Comparison of ENCODE assay signal across 8 cellular contexts in the genomic region with DNA sequence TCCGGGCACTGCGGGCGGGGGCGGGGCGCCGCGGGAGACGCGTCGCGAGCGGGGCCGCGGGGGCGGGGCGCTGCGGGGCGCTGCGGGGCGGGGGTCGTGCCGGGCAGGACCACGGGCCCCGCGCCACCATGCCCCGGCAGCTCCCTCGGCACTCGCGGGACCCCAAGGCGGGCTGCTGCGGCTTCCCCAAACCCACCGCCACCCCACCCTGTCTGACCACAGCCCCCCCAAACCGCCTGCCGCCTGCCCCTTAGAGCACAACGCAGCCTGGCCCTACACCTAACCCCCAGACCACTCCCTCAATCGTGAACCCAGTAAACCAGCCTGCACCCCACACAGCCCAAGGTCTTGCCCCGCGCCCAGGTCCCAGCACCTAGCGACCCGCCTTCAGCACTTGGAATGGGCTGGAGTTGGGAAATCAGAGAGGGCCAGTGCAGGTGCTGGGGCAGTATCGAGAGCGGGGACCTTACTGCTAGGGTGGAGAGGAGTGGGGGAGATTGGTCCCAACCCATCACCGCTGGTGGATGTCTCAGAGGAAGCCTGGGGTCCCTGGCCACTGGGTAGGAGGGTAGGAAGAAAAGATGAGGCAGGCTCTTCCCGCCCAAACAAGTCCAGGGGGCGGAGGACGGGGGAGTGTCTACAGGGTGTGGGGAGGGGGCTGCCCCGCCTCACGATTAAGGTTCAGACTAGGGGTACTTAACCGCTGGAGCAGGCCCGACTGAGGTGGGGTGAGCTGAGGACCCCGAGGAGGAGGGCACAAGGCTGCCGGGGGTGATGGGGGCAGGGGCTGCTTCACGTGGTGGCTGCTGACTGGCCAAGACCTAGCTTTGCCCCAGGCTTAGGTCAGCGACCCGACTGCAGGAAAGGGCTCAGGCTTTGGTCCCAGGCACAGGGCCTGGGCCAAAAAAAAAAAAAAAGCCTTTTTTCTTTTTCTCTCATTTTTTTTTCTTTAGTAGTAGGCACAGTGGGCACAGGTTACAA. TPM values are rescaled to one million over a fixed set of nuclear protein-coding genes. Genes with fewer than 3 reads are reported as not detected.
A peak's percentile ranks its signal among the peaks of the same experiment; 100 is the strongest.
DNase-seq lines count a peak whose midpoint lies in the region; ATAC-seq and TF ChIP-seq lines count a peak whose summit lies in the region.

No MANE protein-coding gene starts in this region.

- peak overlapping the region; percentile 68 for H2AK5ac ChIP-seq in IMR-90 (ENCODE audit: low read depth, low read length)

- H3K4me1 Mint-ChIP-seq in activated naive CD4-positive, alpha-beta T cell treated with anti-CD3 and anti-CD28 coated beads, Interleukin-2, amount 50 U/mL, for 24 hours, result peaks cover 64% of the 10 kb centered on the region

- peaks cover 21 to 38% of the 10 kb centered on the region in 2 experiments for H3K79me1 ChIP-seq in IMR-90 (ENCODE audit: low read depth in 1 of 2, low read length in 2 of 2)

- TF ChIP-seq CTCF in IMR-90 (conservative IDR thresholded peaks at IDR 0.05; ENCODE audit: low read depth, low read length) (no peak), GM10248 (IDR thresholded peaks at IDR 0.05; ENCODE audit: control extremely low read depth, extremely low read depth, low read depth, missing control alignments) (no peak)

- intact Hi-C loops in IMR-90 (cut with micrococcal nuclease), result no loop called here
- intact Hi-C loops in left ventricle myocardium superior (cut with micrococcal nuclease), result no loop called here
- intact Hi-C loops in sciatic nerve (cut with DNase I), result no loop called here

- POLR2A ChIA-PET in IMR-90 (lab: Charles Lee; ENCODE audit: unreplicated experiment), result no interaction called here
- POLR2A ChIA-PET in GM10248 (lab: Yijun Ruan, JAX), result interaction anchor here (0.5 to 2.2 kb wide), 2 partner anchors 10 to 214 kb away, joined by 3 to 16 read pairs; partner anchors contain the start of gene KRABD2

- H4K20me1 ChIP-seq in IMR-90 (ENCODE audit: insufficient read depth, low read length), result peaks cover 14% of the 10 kb centered on the region

- in situ Hi-C loops in IMR-90 (cut with MboI; ENCODE audit: low sequenced_read_pairs), result loop anchor here (25.0 kb wide), 1 partner anchor 926 kb away; the partner anchor contains the start of genes DVL2, GABARAP and PHF23

- peak overlapping the region; percentile 85 for H3K9ac ChIP-seq in IMR-90 (ENCODE audit: low read depth, low read length)

- DNase-seq in D341Med (ENCODE audit: low spot score), result peak; percentile 80
- DNase-seq in IMR-90, result no peak
- no peak for DNase-seq in left ventricle myocardium superior
- no peak for DNase-seq in sciatic nerve (ENCODE audit: low spot score)
- no peak for DNase-seq in kidney glomerular epithelial cell (lab: John Stamatoyannopoulos, UW)
- DNase-seq in GM10248 (ENCODE audit: extremely low spot score), result no peak
- DNase-seq in NCI-H2107 treated with DMSO at 0.1 percent for 48 hours (lab: John Stamatoyannopoulos, UW; ENCODE audit: unreplicated experiment), result no peak

- H3K56ac ChIP-seq in IMR-90 (ENCODE audit: extremely low read depth, insufficient read depth, low read length), result peak overlapping the region; percentile 8; the same call in 1 of the 2 replicates

- peak overlapping the region; percentile 93 to 98 for H4K8ac ChIP-seq in IMR-90 (ENCODE audit: low read depth in 2 of 2, low read length in 2 of 2)

- H4K5ac ChIP-seq in IMR-90 (ENCODE audit: low read depth, low read length), result peak overlapping the region; percentile 99

- ATAC-seq in IMR-90 (ENCODE audit: low read depth) (peak; percentile 16), left ventricle myocardium superior (peak; percentile 8), sciatic nerve (peak; percentile 22)

- H3K18ac ChIP-seq in IMR-90 (ENCODE audit: low read depth, low read length), result peak overlapping the region; percentile 89

- peaks cover 15% of the 10 kb centered on the region for H3K36me3 ChIP-seq in IMR-90 (ENCODE audit: control insufficient read depth, insufficient read depth, low read length)

- H3K9me1 ChIP-seq in IMR-90 (ENCODE audit: insufficient read depth, low read length), result peaks cover 7% of the 10 kb centered on the region

- H2BK5ac ChIP-seq in IMR-90 (ENCODE audit: low read depth, low read length, poor library complexity, severe bottlenecking), result peak overlapping the region; percentile 85

- no peaks in the 10 kb centered on the region for H3K36me3 Mint-ChIP-seq in activated naive CD4-positive, alpha-beta T cell treated with anti-CD3 and anti-CD28 coated beads, Interleukin-2, amount 50 U/mL, for 24 hours

- no peaks in the 10 kb centered on the region for H3K27me3 Mint-ChIP-seq in activated naive CD4-positive, alpha-beta T cell treated with anti-CD3 and anti-CD28 coated beads, Interleukin-2, amount 50 U/mL, for 24 hours

- no peaks in the 10 kb centered on the region for H3K27me3 ChIP-seq in IMR-90 (ENCODE audit: control insufficient read depth, insufficient read depth, low read length)

- H3K9me3 Mint-ChIP-seq in activated naive CD4-positive, alpha-beta T cell treated with anti-CD3 and anti-CD28 coated beads, Interleukin-2, amount 50 U/mL, for 24 hours, result no peaks in the 10 kb centered on the region

- H3K4me2 ChIP-seq in IMR-90 (ENCODE audit: low read depth, low read length), result peak overlapping the region; percentile 96

- H2AFZ ChIP-seq in IMR-90 (replicated peaks; ENCODE audit: low read length, poor library complexity), result peak overlapping the region; percentile 97

- no TSS peak for BruUV-seq in IMR-90 (replicated peaks; lab: Mats Ljungman, UMichigan)

- H3K27ac Mint-ChIP-seq in activated naive CD4-positive, alpha-beta T cell treated with anti-CD3 and anti-CD28 coated beads, Interleukin-2, amount 50 U/mL, for 24 hours, result peak overlapping the region; percentile 98

- peak overlapping the region; percentile 96 for H2AK9ac ChIP-seq in IMR-90 (replicated peaks; ENCODE audit: low read depth, low read length, poor library complexity)

- CTCF ChIA-PET in IMR-90 (lab: Yijun Ruan, JAX) (no interaction called here), GM10248 (lab: Yijun Ruan, JAX) (interaction anchor here (1.1 to 1.9 kb wide), 2 partner anchors 43 to 89 kb away, joined by 3 to 4 read pairs; no protein-coding TSS in a partner anchor)

- peak overlapping the region; percentile 84 for H3K4me3 Mint-ChIP-seq in activated naive CD4-positive, alpha-beta T cell treated with anti-CD3 and anti-CD28 coated beads, Interleukin-2, amount 50 U/mL, for 24 hours

- 4% methylated on average over 32 of the region's 55 CpGs; no CpG with 5 or more reads in 1 of the 2 experiments for WGBS in IMR-90 (ENCODE audit: extremely low coverage in 2 of 2, insufficient read length in 1 of 2), 2 experiments

- H3K27ac ChIP-seq in IMR-90 (ENCODE audit: insufficient read depth, low read length), result peak overlapping the region; percentile 78

- H3K9me3 ChIP-seq in IMR-90 (ENCODE audit: control insufficient read depth, insufficient read depth, low read length), result no peaks in the 10 kb centered on the region

- H3K4me3 ChIP-seq in IMR-90 (ENCODE audit: insufficient read depth, low read depth, low read length), result peak overlapping the region; percentile 99

- dilution Hi-C loops in IMR-90 (cut with HindIII; ENCODE audit: low sequenced_read_pairs, unreplicated experiment), result no loop called here

- peaks cover 26% of the 10 kb centered on the region for H3K4me1 ChIP-seq in IMR-90 (ENCODE audit: control insufficient read depth, insufficient read depth, low read length)

- peak overlapping the region; percentile 86 for H3K4ac ChIP-seq in IMR-90 (ENCODE audit: low read depth, low read length)

- H4K91ac ChIP-seq in IMR-90 (ENCODE audit: insufficient read depth, low read depth, low read length), result peak overlapping the region; percentile 91

- H3K23ac ChIP-seq in IMR-90 (ENCODE audit: low read depth, low read length), result peak overlapping the region; percentile 33

- H2BK20ac ChIP-seq in IMR-90 (ENCODE audit: low read depth, low read length), result peak overlapping the region; percentile 3; the same call in 1 of the 2 replicates

- TF ChIP-seq RAD21 in IMR-90 (IDR thresholded peaks at IDR 0.05; ENCODE audit: low read length), result no peak

- H2BK120ac ChIP-seq in IMR-90 (ENCODE audit: low read depth, low read length), result peak overlapping the region; percentile 50

- H3K14ac ChIP-seq in IMR-90 (replicated peaks; ENCODE audit: low read depth, low read length), result peak overlapping the region; percentile 64

- peak overlapping the region; percentile 15; the same call in 1 of the 3 replicates for H2BK15ac ChIP-seq in IMR-90 (ENCODE audit: low read depth, low read length)

- TF ChIP-seq POLR2A in IMR-90 (IDR thresholded peaks at IDR 0.05; ENCODE audit: low read depth, low read length), result no peak

TF ChIP-seq in IMR-90, 13 proteins besides CTCF, POLR2A, EP300 and RAD21:
- TF ChIP-seq RFX5 (IDR thresholded peaks at IDR 0.05; ENCODE audit: low read depth, low read length) (no peak), CEBPB (IDR thresholded peaks at IDR 0.05; ENCODE audit: low read depth, low read length) (peak; percentile 60), NFE2L2 (IDR thresholded peaks at IDR 0.05; ENCODE audit: low read depth, low read length) (no peak)
TF ChIP-seq in IMR-90: peak in this region for 1.

RNA-seq across cellular contexts. Expression of gene VAMP2, which starts 0.5 kb away (rescaled TPM):
- total RNA-seq in IMR-90 (2012; rRNA removed) (2.2 and 2.3 TPM in 2 replicates), left ventricle myocardium superior (62.3 TPM), sciatic nerve (108 TPM)
- polyA plus RNA-seq in IMR-90 (2012; rRNA removed), result 27.3 and 33.3 TPM in 2 replicates
- polyA plus RNA-seq in IMR-90 (2012; cell fraction: cytosol; rRNA removed), result 14.0 and 29.1 TPM in 2 replicates
- 68.1 and 141 TPM in 2 replicates for polyA plus RNA-seq in IMR-90 (2012; cell fraction: nucleus; rRNA removed; ENCODE audit: low replicate concordance)

RNA-seq across cellular contexts. Expression of gene PER1, which starts 11.1 kb away (rescaled TPM):
- total RNA-seq in IMR-90 (2012; rRNA removed) (1.7 and 3.4 TPM in 2 replicates), left ventricle myocardium superior (126 TPM), sciatic nerve (182 TPM)
- polyA plus RNA-seq in IMR-90 (2012; rRNA removed), result 10.5 and 11.5 TPM in 2 replicates
- 4.8 and 6.2 TPM in 2 replicates for polyA plus RNA-seq in IMR-90 (2012; cell fraction: cytosol; rRNA removed)
- polyA plus RNA-seq in IMR-90 (2012; cell fraction: nucleus; rRNA removed; ENCODE audit: low replicate concordance), result 230 and 249 TPM in 2 replicates

RNA-seq across cellular contexts. Expression of gene TMEM107, which starts 12.9 kb away (rescaled TPM):
- total RNA-seq in IMR-90 (2012; rRNA removed), result 14.3 and 60.3 TPM in 2 replicates
- polyA plus RNA-seq in IMR-90 (2012; rRNA removed), result 12.9 and 13.4 TPM in 2 replicates
- polyA plus RNA-seq in IMR-90 (2012; cell fraction: cytosol; rRNA removed), result 5.7 and 11.7 TPM in 2 replicates
- 8.7 and 10.5 TPM in 2 replicates for polyA plus RNA-seq in IMR-90 (2012; cell fraction: nucleus; rRNA removed; ENCODE audit: low replicate concordance)
- total RNA-seq in left ventricle myocardium superior, result 5.2 TPM
- total RNA-seq in sciatic nerve, result 23.0 TPM

RNA-seq across cellular contexts. Expression of gene BORCS6, which starts 26.7 kb away (rescaled TPM):
- total RNA-seq in IMR-90 (2012; rRNA removed) (2.7 and 3.1 TPM in 2 replicates), left ventricle myocardium superior (9.4 TPM), sciatic nerve (14.4 TPM)
- polyA plus RNA-seq in IMR-90 (2012; rRNA removed), result 3.3 and 4.3 TPM in 2 replicates
- 3.9 and 4.6 TPM in 2 replicates for polyA plus RNA-seq in IMR-90 (2012; cell fraction: cytosol; rRNA removed)
- polyA plus RNA-seq in IMR-90 (2012; cell fraction: nucleus; rRNA removed; ENCODE audit: low replicate concordance), result 1.6 and 3.0 TPM in 2 replicates

RNA-seq across cellular contexts. Expression of gene HES7, which starts 39.4 kb away (rescaled TPM):
- not detected in 2 replicates for total RNA-seq in IMR-90 (2012; rRNA removed)
- polyA plus RNA-seq in IMR-90 (2012; rRNA removed), result 0.43 and 0.56 TPM in 2 replicates
- 0.66 and 1.9 TPM in 2 replicates for polyA plus RNA-seq in IMR-90 (2012; cell fraction: cytosol; rRNA removed)
- polyA plus RNA-seq in IMR-90 (2012; cell fraction: nucleus; rRNA removed; ENCODE audit: low replicate concordance), result 1.8 and 4.2 TPM in 2 replicates
- not detected for total RNA-seq in left ventricle myocardium superior
- 1.1 TPM for total RNA-seq in sciatic nerve

Comparison
In these comparisons a context has a peak if more than half of its experiments do, and no peak if none do; other contexts are left out.
1. RNA of gene VAMP2, which starts 0.5 kb away (total RNA-seq): 108 TPM in sciatic nerve (single experiment) and 62.3 TPM in left ventricle myocardium superior (single experiment); 2.2 to 2.3 TPM in IMR-90; every median in the first group is over 10 times any median in the second.
2. RNA of gene PER1, which starts 11.1 kb away (total RNA-seq): 182 TPM in sciatic nerve (single experiment) and 126 TPM in left ventricle myocardium superior (single experiment); 1.7 to 3.4 TPM in IMR-90; every median in the first group is over 10 times any median in the second.
3. Peak in every context shown above with its lines, with median percentiles within 50 percentile points of each other: ATAC-seq.